Comparison of ENCODE assay signal across 7 cellular contexts in genomic region chr5:71084280-71085063, GRCh38. TPM values are rescaled to one million over a fixed set of nuclear protein-coding genes. Genes with fewer than 3 reads are reported as not detected.
A peak's percentile ranks its signal among the peaks of the same experiment; 100 is the strongest.
DNase-seq lines count a peak whose midpoint lies in the region; ATAC-seq, FAIRE-seq and TF ChIP-seq lines count a peak whose summit lies in the region.
"Not testable (repeated sequence)": the region's sequence is repeated elsewhere in the genome, so short reads cannot be mapped to it uniquely, and the experiment has no call there.

No MANE protein-coding gene starts in this region.

- not testable (repeated sequence) for H3K9me1 ChIP-seq in K562 (ENCODE audit: control insufficient read depth, insufficient read depth, low read length)

- not testable (repeated sequence) for TF ChIP-seq CTCF in K562 (IDR thresholded peaks at IDR 0.05 in 2 of 3, conservative IDR thresholded peaks at IDR 0.05 in 1 of 3; ENCODE audit: insufficient read depth in 2 of 3, low read depth in 1 of 3, low read length in 3 of 3); right lobe of liver (IDR thresholded peaks at IDR 0.05); pancreas (IDR thresholded peaks at IDR 0.05)

- CTCF ChIA-PET in K562 (lab: Yijun Ruan, JAX; ENCODE audit: low intra/inter-chr PET ratio), result not testable (repeated sequence)

- FAIRE-seq in G401.6 (lab: Jason Lieb, UNC) (peak; percentile 17), K562 (lab: Jason Lieb, UNC) (peak; percentile 63), colon (lab: Jason Lieb, UNC) (peak; percentile 5), islet of Langerhans (lab: Jason Lieb, UNC) (peak; percentile 88), pancreas (lab: Jason Lieb, UNC) (peak; percentile 29)

- not testable (repeated sequence) for TF ChIP-seq POLR2A in K562 (conservative IDR thresholded peaks at IDR 0.05); right lobe of liver (IDR thresholded peaks at IDR 0.05)

- in situ Hi-C loops in K562 (cut with MboI), result not testable (repeated sequence)

- BruUV-seq in K562 (replicated peaks; lab: Mats Ljungman, UMichigan), result not testable (repeated sequence)

- H2AFZ ChIP-seq in K562 (ENCODE audit: low read depth, low read length), result not testable (repeated sequence)

- not testable (repeated sequence) for H3K9ac ChIP-seq in K562 (ENCODE audit: insufficient read depth in 1 of 2, low read depth in 2 of 2, low read length in 2 of 2)

- H3K79me2 ChIP-seq in K562 (ENCODE audit: control insufficient read depth, insufficient read depth, low read length), result not testable (repeated sequence)

- DNase-seq in K562 (ENCODE audit: extremely low read depth in 1 of 4, low spot score in 3 of 4); left lobe of liver (ENCODE audit: low spot score); right lobe of liver; pancreas: not testable (repeated sequence)

- H3K27me3 ChIP-seq in K562 (ENCODE audit: control insufficient read depth in 2 of 2, insufficient read depth in 2 of 2, low read length in 2 of 2); right lobe of liver; pancreas: not testable (repeated sequence)

- not testable (repeated sequence) for H3K9me3 ChIP-seq in K562 (replicated peaks; ENCODE audit: control insufficient read depth, insufficient read depth, low read depth, low read length); right lobe of liver; pancreas

- intact Hi-C loops in K562 (cut with micrococcal nuclease); right lobe of liver (cut with DNase I); pancreas (cut with DNase I): not testable (repeated sequence)

- ATAC-seq in K562, result not testable (repeated sequence)
- peak; percentile 78 for ATAC-seq in left lobe of liver
- peak; percentile 74 to 87 (median 80) for ATAC-seq in right lobe of liver
- peak; percentile 85 to 92 (median 90) for ATAC-seq in pancreas

- POLR2A ChIA-PET in K562 (lab: Yijun Ruan, JAX), result not testable (repeated sequence)

- H3K4me2 ChIP-seq in K562 (ENCODE audit: insufficient read depth, low read length), result not testable (repeated sequence)

- H3K4me1 ChIP-seq in K562 (replicated peaks in 1 of 2; ENCODE audit: control insufficient read depth in 2 of 2, insufficient read depth in 2 of 2, low read length in 2 of 2); right lobe of liver; pancreas: not testable (repeated sequence)

- H3K27ac ChIP-seq in K562 (ENCODE audit: extremely low read depth, low read depth, low read length); right lobe of liver; pancreas: not testable (repeated sequence)

- TF ChIP-seq EP300 in K562 (IDR thresholded peaks at IDR 0.05; ENCODE audit: low read length), result not testable (repeated sequence)

- H3K36me3 ChIP-seq in K562 (ENCODE audit: control insufficient read depth, insufficient read depth, low read length); right lobe of liver; pancreas: not testable (repeated sequence)

- WGBS in K562 (ENCODE audit: insufficient coverage, low coverage, missing lambda C conversion rate), result no CpG with 5 or more reads among the region's 3 CpGs
- WGBS in right lobe of liver (ENCODE audit: insufficient coverage, low coverage, low lambda C conversion rate, missing lambda C conversion rate), result no CpG with 5 or more reads among the region's 3 CpGs
- WGBS in pancreas, 2 donors, result no CpG with 5 or more reads among the region's 3 CpGs

- H3K4me3 ChIP-seq in K562, right lobe of liver, pancreas: not testable (repeated sequence)

- not testable (repeated sequence) for TF ChIP-seq RAD21 in K562 (CRISPR knock-in tag; conservative IDR thresholded peaks at IDR 0.05 in 1 of 2, IDR thresholded peaks at IDR 0.05 in 1 of 2)

- not testable (repeated sequence) for H4K20me1 ChIP-seq in K562 (replicated peaks; ENCODE audit: control insufficient read depth, insufficient read depth, low read length)

RNA-seq across cellular contexts. Expression of gene GTF2H2, which starts 17.0 kb away (rescaled TPM):
- total RNA-seq in K562 (2011; cell fraction: chromatin; rRNA removed; ENCODE audit: low replicate concordance), result 54.9 and 166 TPM in 2 replicates
- total RNA-seq in K562 (2011; cell fraction: nucleolus; rRNA removed), result 31.2 and 45.1 TPM in 2 replicates
- total RNA-seq in K562 (2011; cell fraction: nucleoplasm; rRNA removed), result 83.7 and 145 TPM in 2 replicates
- total RNA-seq in K562 (2014; rRNA removed), result 42.7 and 71.3 TPM in 2 replicates
- 91.9 and 94.7 TPM in 2 replicates for total RNA-seq in K562 (2014; rRNA removed; fragmentation: Illumina TruSeq; extraction: Trizol)
- 89.7 and 104 TPM in 2 replicates for total RNA-seq in K562 (2015; rRNA removed; fragmentation: Illumina TruSeq; extraction: Trizol)
- total RNA-seq in K562 (2021), result 51.8 and 54.0 TPM in 2 replicates
- polyA plus RNA-seq in K562 (2011; rRNA removed), result 35.4 and 46.9 TPM in 2 replicates
- polyA plus RNA-seq in K562 (2011; cell fraction: cytosol; rRNA removed), result 8.0 and 11.5 TPM in 2 replicates
- 19.1 and 19.5 TPM in 2 replicates for polyA plus RNA-seq in K562 (2011; cell fraction: nucleus; rRNA removed)
- 25.3 and 58.6 TPM in 2 replicates for polyA plus RNA-seq in K562 (2012)
- 66.3 and 70.6 TPM in 2 replicates for polyA plus RNA-seq in K562 (2014; fragmentation: Illumina TruSeq; extraction: Trizol)
- polyA plus RNA-seq in K562 (2014; fragmentation: Nextera tagmentation; extraction: Ambion mirVana), result 100 to 1,000 TPM; 133 to 171 TPM
- polyA plus RNA-seq in K562 (2014; rRNA removed), result 88.3 and 99.4 TPM in 2 replicates
- polyA minus RNA-seq in K562 (2011; rRNA and poly(A)+ RNA removed), result 43.9 and 49.5 TPM in 2 replicates
- polyA minus RNA-seq in K562 (2011; cell fraction: cytosol; rRNA and poly(A)+ RNA removed), result 6.9 and 12.9 TPM in 2 replicates
- polyA minus RNA-seq in K562 (2011; cell fraction: nucleus; rRNA and poly(A)+ RNA removed), result 41.6 and 69.3 TPM in 2 replicates
- total RNA-seq in left lobe of liver, result 9.0 TPM
- total RNA-seq in right lobe of liver, result 10 to 100 TPM in 2 of 6 experiments, 1 to 10 TPM in 4; 5.9 to 14.9 (median 9.1) TPM
- 10 to 100 TPM in 3 of 6 donors, 1 to 10 TPM in 3; 5.5 to 14.8 (median 9.5) TPM for total RNA-seq in pancreas
- polyA plus RNA-seq in pancreas, result 1 to 10 TPM; 3.8 to 8.1 TPM

RNA-seq across cellular contexts. Expression of gene NAIP, which starts 59.3 kb away (rescaled TPM):
- total RNA-seq in K562 (2011; cell fraction: chromatin; rRNA removed; ENCODE audit: low replicate concordance), result 18.7 and 27.7 TPM in 2 replicates
- total RNA-seq in K562 (2011; cell fraction: nucleolus; rRNA removed), result 9.2 and 9.8 TPM in 2 replicates
- total RNA-seq in K562 (2011; cell fraction: nucleoplasm; rRNA removed), result 27.1 and 39.6 TPM in 2 replicates
- 1.5 and 2.8 TPM in 2 replicates for total RNA-seq in K562 (2014; rRNA removed)
- 6.3 and 6.4 TPM in 2 replicates for total RNA-seq in K562 (2014; rRNA removed; fragmentation: Illumina TruSeq; extraction: Trizol)
- total RNA-seq in K562 (2015; rRNA removed; fragmentation: Illumina TruSeq; extraction: Trizol), result 4.8 and 6.2 TPM in 2 replicates
- 2.9 and 3.6 TPM in 2 replicates for total RNA-seq in K562 (2021)
- polyA plus RNA-seq in K562 (2011; rRNA removed), result 4.1 and 4.3 TPM in 2 replicates
- 0.73 and 1.5 TPM in 2 replicates for polyA plus RNA-seq in K562 (2011; cell fraction: cytosol; rRNA removed)
- 5.1 and 5.5 TPM in 2 replicates for polyA plus RNA-seq in K562 (2011; cell fraction: nucleus; rRNA removed)
- polyA plus RNA-seq in K562 (2012), result 3.6 and 6.6 TPM in 2 replicates
- 2.6 and 4.0 TPM in 2 replicates for polyA plus RNA-seq in K562 (2014; fragmentation: Illumina TruSeq; extraction: Trizol)
- polyA plus RNA-seq in K562 (2014; fragmentation: Nextera tagmentation; extraction: Ambion mirVana), result 1 to 10 TPM; 2.1 to 2.4 TPM
- polyA plus RNA-seq in K562 (2014; rRNA removed), result 3.3 and 3.6 TPM in 2 replicates
- 4.1 and 9.9 TPM in 2 replicates for polyA minus RNA-seq in K562 (2011; rRNA and poly(A)+ RNA removed)
- polyA minus RNA-seq in K562 (2011; cell fraction: cytosol; rRNA and poly(A)+ RNA removed), result 0.64 and 0.95 TPM in 2 replicates
- polyA minus RNA-seq in K562 (2011; cell fraction: nucleus; rRNA and poly(A)+ RNA removed), result 4.4 and 6.3 TPM in 2 replicates
- total RNA-seq in left lobe of liver, result 5.5 TPM
- total RNA-seq in right lobe of liver, result 10 to 100 TPM in 2 of 6 experiments, 1 to 10 TPM in 4; 5.8 to 15.2 (median 7.8) TPM
- total RNA-seq in pancreas, result 10 to 100 TPM in 2 of 6 donors, 1 to 10 TPM in 4; 3.2 to 14.4 (median 6.1) TPM
- polyA plus RNA-seq in pancreas, result 10 to 100 TPM in 1 of 2 donors, 1 to 10 TPM in 1; 2.7 to 12.9 TPM
